Comparison of ENCODE assay signal across 1 cellular context in genomic region chr5:173926359-173926758, GRCh38.
TF ChIP-seq lines count a peak whose summit lies in the region.

No MANE protein-coding gene starts in this region.

TF ChIP-seq in GM12878, 131 proteins besides CTCF, POLR2A, EP300 and RAD21:
- TF ChIP-seq SRF (IDR thresholded peaks at IDR 0.05; ENCODE audit: low read depth in 2 of 2, low read length in 2 of 2), result peak in 1 of 2 experiments; percentile 86; a peak in 2 of 4 replicates
- no peak for TF ChIP-seq FOS (IDR thresholded peaks at IDR 0.05; ENCODE audit: borderline replicate concordance, extremely low read depth, insufficient read length)
- peak; percentile 29; the same call in 1 of the 2 replicates for TF ChIP-seq JUNB (IDR thresholded peaks at IDR 0.05)
- 0 out of 2 replicates have a peak, but pooled peaks have one; percentile 37 for TF ChIP-seq EED (IDR thresholded peaks at IDR 0.05; ENCODE audit: low read depth)
